ENCODE assay signal across 17 cellular contexts in the genomic region with DNA sequence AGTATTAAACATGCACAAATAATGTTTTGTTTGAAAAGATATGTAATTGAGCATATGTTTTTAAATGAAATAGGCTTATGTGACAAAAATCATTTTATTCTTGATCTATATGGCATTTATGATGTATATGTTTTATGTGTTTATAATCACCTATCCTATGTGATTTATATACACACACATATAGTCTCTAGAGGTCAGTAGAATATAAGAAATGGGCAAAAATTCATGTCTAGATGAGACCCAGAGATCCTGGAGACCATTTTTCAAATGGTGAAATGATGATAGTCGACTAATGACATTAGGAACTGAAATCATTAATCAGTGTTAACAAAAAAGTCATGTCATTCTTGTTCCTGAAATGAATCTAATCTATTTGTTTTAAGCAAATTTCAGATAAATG.
DNase-seq lines count a peak whose midpoint lies in the region; ATAC-seq, FAIRE-seq and TF ChIP-seq lines count a peak whose summit lies in the region.
"Had no signal": no experiment of that assay in that cellular context is flagged by ENCODE, and none has a peak within 500 bp of the region (broad histone marks: within the 10 kb centered on the region; RNA-seq: fewer than 3 reads in every experiment).

No MANE protein-coding gene starts in this region.

- H3K4me3 ChIP-seq in bronchial epithelial cell (ENCODE audit: low read depth, low read length), result no peak overlapping the region
- H3K4me3 ChIP-seq: gastroesophageal sphincter, K562, spleen, tibial nerve had no signal

- ATAC-seq in HG02970 (IDR thresholded peaks at IDR 0.05; ENCODE audit: low FRiP score, unreplicated experiment), result no peak
- ATAC-seq: gastroesophageal sphincter, K562 had no signal

- H3K4me3 Mint-ChIP-seq in activated T-cell treated with anti-CD3 and anti-CD28 coated beads, Interleukin-2, amount 50 U/mL, for 24 hours, result no peak overlapping the region
- H3K4me3 Mint-ChIP-seq: activated naive CD8-positive, alpha-beta T cell; neural crest cell had no signal

- no peak overlapping the region for H3K27ac Mint-ChIP-seq in activated T-cell treated with anti-CD3 and anti-CD28 coated beads, Interleukin-2, amount 50 U/mL, for 24 hours
- H3K27ac Mint-ChIP-seq: activated naive CD8-positive, alpha-beta T cell had no signal

- no peaks in the 10 kb centered on the region for H3K36me3 ChIP-seq in bronchial epithelial cell (ENCODE audit: control insufficient read depth, insufficient read depth, low read length)
- H3K36me3 ChIP-seq: gastroesophageal sphincter, spleen, tibial nerve had no signal

- H3K9me3 Mint-ChIP-seq in activated T-cell treated with anti-CD3 and anti-CD28 coated beads, Interleukin-2, amount 50 U/mL, for 24 hours, result no peaks in the 10 kb centered on the region

- no peaks in the 10 kb centered on the region for H3K27me3 ChIP-seq in bronchial epithelial cell (ENCODE audit: control insufficient read depth, insufficient read depth, low read length)

- TF ChIP-seq CTCF in bronchial epithelial cell (IDR thresholded peaks at IDR 0.05; ENCODE audit: insufficient read depth, low read length, severe bottlenecking), result no peak

- FAIRE-seq in bronchial epithelial cell (lab: Jason Lieb, UNC), result no peak
- FAIRE-seq: K562 had no signal

- no peaks in the 10 kb centered on the region for H3K27me3 Mint-ChIP-seq in activated T-cell treated with anti-CD3 and anti-CD28 coated beads, Interleukin-2, amount 50 U/mL, for 24 hours
- H3K27me3 Mint-ChIP-seq: activated naive CD8-positive, alpha-beta T cell had no signal

- peak; percentile 4 for DNase-seq in DMS 273 (lab: John Stamatoyannopoulos, UW; ENCODE audit: unreplicated experiment)
- DNase-seq in DMS 273 treated with DMSO at 0.1 percent for 48 hours (lab: John Stamatoyannopoulos, UW), result no peak
- peak; percentile 16 for DNase-seq in NCI-H226
- DNase-seq in bronchial epithelial cell (ENCODE audit: low read depth), result peak; percentile 58
- DNase-seq in non-pigmented ciliary epithelial cell (ENCODE audit: low read depth), result peak; percentile 3
- no peak for DNase-seq in NCI-H2107 treated with DMSO at 0.1 percent for 48 hours (lab: John Stamatoyannopoulos, UW; ENCODE audit: unreplicated experiment)
- no peak for DNase-seq in activated T-cell treated with anti-CD3 and anti-CD28 coated beads, Interleukin-2, amount 50 U/mL, for 24 hours
- DNase-seq: cortex of kidney, NCI-H2081 treated with DMSO at 0.1 percent for 48 hours, spleen, T1000 had no signal

- no peaks in the 10 kb centered on the region for H3K36me3 Mint-ChIP-seq in activated T-cell treated with anti-CD3 and anti-CD28 coated beads, Interleukin-2, amount 50 U/mL, for 24 hours (ENCODE audit: low read depth)
- H3K36me3 Mint-ChIP-seq: activated naive CD8-positive, alpha-beta T cell had no signal

- H3K4me1 Mint-ChIP-seq in activated T-cell treated with anti-CD3 and anti-CD28 coated beads, Interleukin-2, amount 50 U/mL, for 24 hours (ENCODE audit: low read depth), result no peaks in the 10 kb centered on the region

Comparison
In these comparisons a context has a peak if more than half of its experiments do, and no peak if none do; other contexts are left out.
1. DNase-seq: peak in DMS 273 (single experiment), NCI-H226 (single experiment), bronchial epithelial cell (single experiment) and non-pigmented ciliary epithelial cell (single experiment); none in DMS 273 treated with DMSO at 0.1 percent for 48 hours (single experiment), NCI-H2107 treated with DMSO at 0.1 percent for 48 hours (single experiment) and activated T-cell treated with anti-CD3 and anti-CD28 coated beads, Interleukin-2, amount 50 U/mL, for 24 hours (single experiment).